Comparison of ENCODE assay signal across 8 cellular contexts in genomic region chr6:32154514-32155161, GRCh38. TPM values are rescaled to one million over a fixed set of nuclear protein-coding genes. Genes with fewer than 3 reads are reported as not detected.
DNase-seq lines count a peak whose midpoint lies in the region; ATAC-seq, FAIRE-seq and TF ChIP-seq lines count a peak whose summit lies in the region.

No MANE protein-coding gene starts in this region.

- no peak for TF ChIP-seq EP300 in gastroesophageal sphincter (IDR thresholded peaks at IDR 0.05)

- WGBS in gastroesophageal sphincter (ENCODE audit: low coverage in 1 of 2), 2 donors, result 0 to 1% methylated on average over 9 to 11 of the region's 34 CpGs
- 4% methylated on average over 34 of the region's 34 CpGs for WGBS in urinary bladder

- CTCF ChIA-PET in activated naive CD4-positive, alpha-beta T cell treated with anti-CD3 and anti-CD28 coated beads for 36 hours (lab: Charles Lee), result interaction anchor here (0.6 to 1.0 kb wide), 5 partner anchors 36 to 417 kb away, joined by 3 to 4 read pairs (median 3); partner anchors contain the start of gene GPSM3

- H3K4me1 ChIP-seq in gastroesophageal sphincter (peaks cover 4 to 63% (median 24%) of the 10 kb centered on the region in 3 donors), urinary bladder (ENCODE audit: insufficient read depth) (no peaks in the 10 kb centered on the region)

- TF ChIP-seq POLR2A in GM12892 (IDR thresholded peaks at IDR 0.05; ENCODE audit: low read depth, low read length), result no peak
- peak; percentile 42; the same call in 1 of the 2 replicates for TF ChIP-seq POLR2A in Raji (IDR thresholded peaks at IDR 0.05; ENCODE audit: insufficient read depth, low read depth, low read length)
- no peak for TF ChIP-seq POLR2A in gastroesophageal sphincter (IDR thresholded peaks at IDR 0.05)

- TF ChIP-seq CTCF in 22Rv1 (IDR thresholded peaks at IDR 0.05) (peak; percentile 83), gastroesophageal sphincter (IDR thresholded peaks at IDR 0.05) (peak in 3 of 4 experiments; percentile 65 to 76 (median 73))

- peaks cover 0 to 39% of the 10 kb centered on the region in 2 donors for H3K36me3 ChIP-seq in gastroesophageal sphincter
- no peaks in the 10 kb centered on the region for H3K36me3 ChIP-seq in urinary bladder (ENCODE audit: insufficient read depth)

- peaks cover 14% of the 10 kb centered on the region for H3K36me3 Mint-ChIP-seq in activated naive CD4-positive, alpha-beta T cell treated with anti-CD3 and anti-CD28 coated beads for 36 hours (ENCODE audit: low read depth)

- FAIRE-seq in GM12892 (lab: Jason Lieb, UNC), result peak; percentile 88

- intact Hi-C loops in activated naive CD4-positive, alpha-beta T cell treated with anti-CD3 and anti-CD28 coated beads for 36 hours (cut with micrococcal nuclease), result loop anchor here (1.0 to 5.0 kb wide), 7 partner anchors 23 to 197 kb away; partner anchors contain the start of genes FKBPL, NELFE and SKIC2

- peak overlapping the region; percentile 99 for H3K4me3 Mint-ChIP-seq in activated naive CD4-positive, alpha-beta T cell treated with anti-CD3 and anti-CD28 coated beads for 36 hours

- H3K4me3 ChIP-seq in gastroesophageal sphincter (peak overlapping the region; percentile 65 to 68), urinary bladder (ENCODE audit: low read depth, low read length) (peak overlapping the region; percentile 65)

- H3K9me3 Mint-ChIP-seq in activated naive CD4-positive, alpha-beta T cell treated with anti-CD3 and anti-CD28 coated beads for 36 hours, result no peaks in the 10 kb centered on the region

- peak; percentile 63 for ATAC-seq in gastroesophageal sphincter

- DNase-seq in GM12892 (ENCODE audit: insufficient read length), result peak; percentile 80
- DNase-seq in KG1 (lab: John Stamatoyannopoulos, UW), result peak; percentile 32
- peak; percentile 83 for DNase-seq in activated naive CD4-positive, alpha-beta T cell treated with anti-CD3 and anti-CD28 coated beads for 36 hours
- DNase-seq in nucleus accumbens (lab: John Stamatoyannopoulos, UW), result peak in 38 of 56 donors; percentile 26 to 80 (median 57)

- peak overlapping the region; percentile 88 for H3K27ac Mint-ChIP-seq in activated naive CD4-positive, alpha-beta T cell treated with anti-CD3 and anti-CD28 coated beads for 36 hours

- H3K27me3 Mint-ChIP-seq in activated naive CD4-positive, alpha-beta T cell treated with anti-CD3 and anti-CD28 coated beads for 36 hours (ENCODE audit: low read depth), result peaks cover 5% of the 10 kb centered on the region

- peaks cover 42% of the 10 kb centered on the region for H3K4me1 Mint-ChIP-seq in activated naive CD4-positive, alpha-beta T cell treated with anti-CD3 and anti-CD28 coated beads for 36 hours (ENCODE audit: low read depth)

- H3K27me3 ChIP-seq in gastroesophageal sphincter, result no peaks in the 10 kb centered on the region

- H3K27ac ChIP-seq in 22Rv1 (peak overlapping the region; percentile 86), gastroesophageal sphincter (peak overlapping the region; percentile 77 to 95 (median 94)), urinary bladder (ENCODE audit: low read depth) (peak overlapping the region; percentile 66)

- H3K9me3 ChIP-seq in gastroesophageal sphincter, result no peaks in the 10 kb centered on the region

RNA-seq across cellular contexts. Expression of gene PPT2, which starts 0.7 kb away (rescaled TPM):
- 3.6 TPM for polyA plus RNA-seq in GM12892 (2012; ENCODE audit: missing spikeins)
- total RNA-seq in activated naive CD4-positive, alpha-beta T cell treated with anti-CD3 and anti-CD28 coated beads for 36 hours, result 10 to 100 TPM; 13.2 to 14.8 TPM
- total RNA-seq in gastroesophageal sphincter (100 to 1,000 TPM in 1 of 4 donors, 10 to 100 TPM in 3; 16.0 to 120 (median 25.5) TPM), urinary bladder (29.6 TPM)
- 20.0 TPM for polyA plus RNA-seq in urinary bladder

RNA-seq across cellular contexts. Expression of gene PRRT1, which starts 2.9 kb away (rescaled TPM):
- polyA plus RNA-seq in GM12892 (2012; ENCODE audit: missing spikeins), result not detected
- 1 to 10 TPM; 1.1 TPM for total RNA-seq in activated naive CD4-positive, alpha-beta T cell treated with anti-CD3 and anti-CD28 coated beads for 36 hours
- total RNA-seq in gastroesophageal sphincter (1 to 10 TPM; 1.2 to 4.8 (median 3.1) TPM), urinary bladder (0.42 TPM)
- polyA plus RNA-seq in urinary bladder, result 10.8 TPM

RNA-seq across cellular contexts. Expression of gene EGFL8, which starts 9.8 kb away (rescaled TPM):
- 1.2 TPM for polyA plus RNA-seq in GM12892 (2012; ENCODE audit: missing spikeins)
- 1 to 10 TPM; 6.1 to 9.5 TPM for total RNA-seq in activated naive CD4-positive, alpha-beta T cell treated with anti-CD3 and anti-CD28 coated beads for 36 hours
- total RNA-seq in gastroesophageal sphincter, result 10 to 100 TPM in 2 of 4 donors, 1 to 10 TPM in 2; 5.0 to 15.1 (median 10.1) TPM
- total RNA-seq in urinary bladder, result 17.6 TPM
- 22.8 TPM for polyA plus RNA-seq in urinary bladder

RNA-seq across cellular contexts. Expression of gene AGPAT1, which starts 21.2 kb away (rescaled TPM):
- 17.1 TPM for polyA plus RNA-seq in GM12892 (2012; ENCODE audit: missing spikeins)
- 10 to 100 TPM; 25.8 to 26.5 TPM for total RNA-seq in activated naive CD4-positive, alpha-beta T cell treated with anti-CD3 and anti-CD28 coated beads for 36 hours
- total RNA-seq in gastroesophageal sphincter (10 to 100 TPM; 45.6 to 70.5 (median 54.6) TPM), urinary bladder (13.8 TPM)
- polyA plus RNA-seq in urinary bladder, result 93.7 TPM

RNA-seq across cellular contexts. Expression of gene RNF5, which starts 23.6 kb away (rescaled TPM):
- 80.8 TPM for polyA plus RNA-seq in GM12892 (2012; ENCODE audit: missing spikeins)
- 10 to 100 TPM; 39.5 to 39.9 TPM for total RNA-seq in activated naive CD4-positive, alpha-beta T cell treated with anti-CD3 and anti-CD28 coated beads for 36 hours
- 100 to 1,000 TPM in 1 of 4 donors, 10 to 100 TPM in 3; 78.8 to 101 (median 88.0) TPM for total RNA-seq in gastroesophageal sphincter
- 30.1 TPM for total RNA-seq in urinary bladder
- 102 TPM for polyA plus RNA-seq in urinary bladder

Comparison
In these comparisons a context has a peak if more than half of its experiments do, and no peak if none do; other contexts are left out.
1. Peak in every context shown above with its lines: DNase-seq, ATAC-seq, H3K4me3 ChIP-seq and H3K27ac ChIP-seq.
2. DNase-seq: peak in every context shown above with its lines; median percentile 83 in activated naive CD4-positive, alpha-beta T cell treated with anti-CD3 and anti-CD28 coated beads for 36 hours; 80 in GM12892; 57 in nucleus accumbens; 32 in KG1.